9 cellular contexts compared by ENCODE assay signal in the genomic region with DNA sequence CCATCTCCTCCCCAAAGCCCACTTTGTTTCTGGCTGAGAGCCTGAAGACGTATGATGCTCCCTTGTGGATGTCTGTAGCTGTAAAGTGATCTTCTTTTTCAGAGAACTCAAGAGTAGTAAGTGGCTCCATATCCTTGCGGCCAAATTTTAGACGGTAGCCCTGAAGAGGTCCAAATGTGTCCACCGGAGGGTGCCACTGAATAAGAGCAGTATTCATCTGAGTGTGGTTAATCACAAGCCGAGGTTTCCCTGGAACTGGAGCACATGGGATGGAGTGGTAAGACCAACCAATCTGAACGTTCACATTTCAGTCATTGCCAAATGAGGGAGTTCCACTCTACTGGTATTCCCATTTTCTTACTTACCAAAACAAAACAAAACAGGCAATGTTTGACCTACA.
A peak's percentile ranks its signal among the peaks of the same experiment; 100 is the strongest.
DNase-seq lines count a peak whose midpoint lies in the region; ATAC-seq and TF ChIP-seq lines count a peak whose summit lies in the region.
"Had no signal": no experiment of that assay in that cellular context is flagged by ENCODE, and none has a peak within 500 bp of the region (broad histone marks: within the 10 kb centered on the region; RNA-seq: fewer than 3 reads in every experiment).

No MANE protein-coding gene starts in this region.

- TF ChIP-seq EP300 in esophagus muscularis mucosa (IDR thresholded peaks at IDR 0.05), result no peak

- no peak overlapping the region for H2BK120ac ChIP-seq in mesendoderm (ENCODE audit: low read depth, low read length)

- no peaks in the 10 kb centered on the region for H3K9me3 ChIP-seq in DND-41 (ENCODE audit: insufficient read depth, low read length, severe bottlenecking)
- H3K9me3 ChIP-seq in esophagus muscularis mucosa, result no peaks in the 10 kb centered on the region

- H3K23ac ChIP-seq in mesendoderm (ENCODE audit: low read length), result no peak overlapping the region

- H3K9ac ChIP-seq in DND-41 (ENCODE audit: low read depth, low read length) (no peak overlapping the region), mesendoderm (ENCODE audit: low read length) (no peak overlapping the region)

- TF ChIP-seq CTCF in DND-41 (IDR thresholded peaks at IDR 0.05; ENCODE audit: borderline replicate concordance, extremely low read depth, low read length, poor library complexity, severe bottlenecking) (peak; percentile 41), esophagus muscularis mucosa (IDR thresholded peaks at IDR 0.05) (peak in 1 of 3 experiments; percentile 12)

- H3K27ac ChIP-seq in DND-41 (ENCODE audit: low read length), result no peak overlapping the region
- no peak overlapping the region for H3K27ac ChIP-seq in mesendoderm (ENCODE audit: low read depth, low read length)
- H3K27ac ChIP-seq in esophagus muscularis mucosa (replicated peaks in 1 of 4), result no peak overlapping the region

- ATAC-seq in DND-41 (ENCODE audit: insufficient read depth, low read depth) (no peak), GM18868 (IDR thresholded peaks at IDR 0.05; ENCODE audit: unreplicated experiment) (no peak)

- no peak overlapping the region for H2BK15ac ChIP-seq in mesendoderm (replicated peaks; ENCODE audit: low read depth)

- H3K4me1 ChIP-seq in DND-41 (ENCODE audit: insufficient read depth, low read length) (no peaks in the 10 kb centered on the region), mesendoderm (ENCODE audit: control insufficient read depth, low read depth, low read length) (no peaks in the 10 kb centered on the region), esophagus muscularis mucosa (no peaks in the 10 kb centered on the region)

- no peak overlapping the region for H4K5ac ChIP-seq in mesendoderm (ENCODE audit: low read length)

- no peaks in the 10 kb centered on the region for H3K79me1 ChIP-seq in mesendoderm (ENCODE audit: low read length)

- H3K36me3 ChIP-seq in DND-41 (ENCODE audit: insufficient read depth, low read length) (peaks cover 18% of the 10 kb centered on the region), mesendoderm (ENCODE audit: control insufficient read depth, insufficient read depth, low read length) (no peaks in the 10 kb centered on the region), esophagus muscularis mucosa (no peaks in the 10 kb centered on the region)

- H2AFZ ChIP-seq in DND-41 (ENCODE audit: low read depth, low read length), result no peak overlapping the region

- H4K20me1 ChIP-seq in DND-41 (ENCODE audit: insufficient read depth, low read length), result no peaks in the 10 kb centered on the region

- H3K4me2 ChIP-seq in DND-41 (ENCODE audit: insufficient read depth, low read length) (no peak overlapping the region), mesendoderm (ENCODE audit: low read length) (no peak overlapping the region)

- H3K79me2 ChIP-seq in DND-41 (ENCODE audit: insufficient read depth, low read length) (no peaks in the 10 kb centered on the region), mesendoderm (ENCODE audit: control insufficient read depth, insufficient read depth, low read length) (no peaks in the 10 kb centered on the region)

- H3K4me3 ChIP-seq in DND-41 (ENCODE audit: low read depth in 1 of 2, low read length in 2 of 2), result no peak overlapping the region
- no peak overlapping the region for H3K4me3 ChIP-seq in mesendoderm (ENCODE audit: low read length)
- no peak overlapping the region for H3K4me3 ChIP-seq in esophagus muscularis mucosa

- no peak overlapping the region for H2AK5ac ChIP-seq in mesendoderm (ENCODE audit: low read length)

- H2BK5ac ChIP-seq in mesendoderm (ENCODE audit: low read length), result no peak overlapping the region

- no peak overlapping the region for H3K18ac ChIP-seq in mesendoderm (ENCODE audit: low read length)

- H3K4ac ChIP-seq in mesendoderm (ENCODE audit: low read depth, low read length), result no peak overlapping the region

- H3K27me3 ChIP-seq in DND-41 (ENCODE audit: insufficient read depth, low read length, poor library complexity) (no peaks in the 10 kb centered on the region), mesendoderm (ENCODE audit: insufficient read depth, low read length, poor library complexity) (no peaks in the 10 kb centered on the region), esophagus muscularis mucosa (no peaks in the 10 kb centered on the region)

- no CpG with 5 or more reads among the region's 6 CpGs for WGBS in mesendoderm (ENCODE audit: extremely low coverage, insufficient coverage, low lambda C conversion rate)
- WGBS in esophagus muscularis mucosa, result 75% methylated on average over 6 of the region's 6 CpGs

- TF ChIP-seq POLR2A in esophagus muscularis mucosa (IDR thresholded peaks at IDR 0.05; ENCODE audit: low read depth), result no peak

- intact Hi-C loops in esophagus muscularis mucosa (cut with DNase I), result no loop called here

- H4K8ac ChIP-seq in mesendoderm (ENCODE audit: low read depth, low read length), result no peak overlapping the region

- no peak overlapping the region for H3K56ac ChIP-seq in mesendoderm (ENCODE audit: low read length)

- DNase-seq in DND-41 (peak; percentile 9), NCI-H1694 (lab: John Stamatoyannopoulos, UW) (peak; percentile 2), ecto neural progenitor cell (ENCODE audit: low spot score) (peak; percentile 50), mesendoderm (peak; percentile 83), T1000 (lab: John Stamatoyannopoulos, UW) (no peak), HUDEP-2 (lab: John Stamatoyannopoulos, UW; ENCODE audit: unreplicated experiment in 76 of 76) (no peak), esophagus muscularis mucosa (ENCODE audit: extremely low spot score) (no peak)
- DNase-seq: activated naive CD4-positive, alpha-beta T cell had no signal

Comparison
In these comparisons a context has a peak if more than half of its experiments do, and no peak if none do; other contexts are left out.
1. DNase-seq: peak in DND-41 (single experiment), NCI-H1694 (single experiment), ecto neural progenitor cell (single experiment) and mesendoderm (single experiment); none in T1000 (single experiment), HUDEP-2 (0 of 76) and esophagus muscularis mucosa (single experiment).